In genomic region chr16:31052131-31052530, GRCh38 we compare ENCODE assay signal across 10 cellular contexts. TPM values are rescaled to one million over a fixed set of nuclear protein-coding genes. Genes with fewer than 3 reads are reported as not detected.
DNase-seq lines count a peak whose midpoint lies in the region; ATAC-seq and TF ChIP-seq lines count a peak whose summit lies in the region.
"Had no signal": no experiment of that assay in that cellular context is flagged by ENCODE, and none has a peak within 500 bp of the region (broad histone marks: within the 10 kb centered on the region; RNA-seq: fewer than 3 reads in every experiment).

No MANE protein-coding gene starts in this region.

- no peak for ATAC-seq in GM21515 (IDR thresholded peaks at IDR 0.05; ENCODE audit: unreplicated experiment)
- ATAC-seq: T-cell had no signal

- DNase-seq in stimulated activated CD4-positive, alpha-beta T cell treated with anti-CD3 and anti-CD28 coated beads, Interleukin-1b, Interleukin-23, amount 100 ng/mL, for 48 hours: peak; percentile 33
- DNase-seq in stimulated activated CD4-positive, alpha-beta T cell treated with anti-CD3 and anti-CD28 coated beads, Interleukin-4, amount 100 ng/mL, for 24 hours: no peak
- DNase-seq in T1000 (lab: John Stamatoyannopoulos, UW): peak; percentile 81
- peak; percentile 74 for DNase-seq in hepatocyte (ENCODE audit: low spot score)
- DNase-seq in RPMI8226: no peak
- no peak for DNase-seq in NCI-H187 (lab: John Stamatoyannopoulos, UW)
- DNase-seq in NCI-H2227 treated with DMSO at 0.1 percent for 48 hours (lab: John Stamatoyannopoulos, UW): no peak
- DNase-seq: DND-41, T-cell had no signal

- no peaks in the 10 kb centered on the region for H3K27me3 ChIP-seq in hepatocyte

- no peaks in the 10 kb centered on the region for H3K36me3 ChIP-seq in hepatocyte (replicated peaks; ENCODE audit: insufficient read depth, low read depth)

- H3K4me1 ChIP-seq in hepatocyte (ENCODE audit: insufficient read depth): no peaks in the 10 kb centered on the region

- H3K79me2 ChIP-seq in hepatocyte: no peaks in the 10 kb centered on the region

- no peak overlapping the region for H2AFZ ChIP-seq in hepatocyte

- H3K27ac ChIP-seq in hepatocyte: peak overlapping the region; percentile 66

- no peak overlapping the region for H3K4me2 ChIP-seq in hepatocyte

- H3K9me2 ChIP-seq in hepatocyte (replicated peaks; ENCODE audit: insufficient read depth): no peaks in the 10 kb centered on the region

- no peak for TF ChIP-seq CTCF in hepatocyte (IDR thresholded peaks at IDR 0.05; ENCODE audit: poor library complexity)

- H3K9me3 ChIP-seq in hepatocyte (ENCODE audit: low read depth): no peaks in the 10 kb centered on the region

- WGBS in hepatocyte (ENCODE audit: low lambda C conversion rate, missing lambda C conversion rate): 60% methylated on average over 2 of the region's 2 CpGs

- H4K20me1 ChIP-seq in hepatocyte (ENCODE audit: insufficient read depth, poor library complexity, severe bottlenecking): no peaks in the 10 kb centered on the region

- no peak overlapping the region for H3K4me3 ChIP-seq in hepatocyte

RNA-seq across cellular contexts. Expression of gene STX4, which starts 18.8 kb away (rescaled TPM):
- 23.2 and 25.9 TPM in 2 replicates for total RNA-seq in hepatocyte
- polyA plus RNA-seq in hepatocyte: 72.4 and 90.4 TPM in 2 replicates

RNA-seq across cellular contexts. Expression of gene ZNF668, which starts 21.9 kb away (rescaled TPM):
- 6.9 and 8.1 TPM in 2 replicates for total RNA-seq in hepatocyte
- polyA plus RNA-seq in hepatocyte: 12.4 and 13.0 TPM in 2 replicates

RNA-seq across cellular contexts. Expression of gene ZNF646, which starts 22.1 kb away (rescaled TPM):
- 6.2 and 9.1 TPM in 2 replicates for total RNA-seq in hepatocyte
- polyA plus RNA-seq in hepatocyte: 3.1 and 4.8 TPM in 2 replicates

RNA-seq across cellular contexts. Expression of gene PRSS53, which starts 36.6 kb away (rescaled TPM):
- total RNA-seq in hepatocyte: 1.5 and 2.2 TPM in 2 replicates
- 0.39 and 0.66 TPM in 2 replicates for polyA plus RNA-seq in hepatocyte

RNA-seq across cellular contexts. Expression of gene STX1B, which starts 41.7 kb away (rescaled TPM):
- total RNA-seq in hepatocyte: 0.87 and 1.6 TPM in 2 replicates
- 2.0 and 2.7 TPM in 2 replicates for polyA plus RNA-seq in hepatocyte

Comparison
In these comparisons a context has a peak if more than half of its experiments do, and no peak if none do; other contexts are left out.
1. DNase-seq: peak in stimulated activated CD4-positive, alpha-beta T cell treated with anti-CD3 and anti-CD28 coated beads, Interleukin-1b, Interleukin-23, amount 100 ng/mL, for 48 hours (single experiment), T1000 (single experiment) and hepatocyte (single experiment); none in stimulated activated CD4-positive, alpha-beta T cell treated with anti-CD3 and anti-CD28 coated beads, Interleukin-4, amount 100 ng/mL, for 24 hours (single experiment), RPMI8226 (single experiment), NCI-H187 (0 of 2) and NCI-H2227 treated with DMSO at 0.1 percent for 48 hours (single experiment).